ENCODE assay signal across 19 cellular contexts in the genomic region with DNA sequence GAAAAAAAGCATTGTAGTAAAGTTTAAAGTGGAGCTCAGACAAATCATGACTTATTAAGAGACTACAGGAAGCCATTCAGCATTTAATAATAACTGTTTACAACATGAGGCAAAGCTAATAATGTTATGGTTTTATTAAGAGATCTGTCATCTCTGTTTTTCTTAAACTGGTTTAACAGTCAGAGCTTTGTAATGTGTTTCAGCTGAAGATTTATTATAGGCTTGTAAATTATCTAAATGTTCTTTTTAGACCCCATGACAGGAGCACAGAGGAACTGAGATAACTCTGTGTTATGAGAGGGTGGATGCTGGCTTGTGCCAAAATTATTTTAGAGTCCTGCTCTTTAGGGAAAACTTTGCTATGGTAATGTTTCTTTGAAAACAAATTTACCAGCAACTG. TPM values are rescaled to one million over a fixed set of nuclear protein-coding genes. Genes with fewer than 3 reads are reported as not detected.
A peak's percentile ranks its signal among the peaks of the same experiment; 100 is the strongest.
DNase-seq lines count a peak whose midpoint lies in the region; ATAC-seq, FAIRE-seq and TF ChIP-seq lines count a peak whose summit lies in the region.
"Had no signal": no experiment of that assay in that cellular context is flagged by ENCODE, and none has a peak within 500 bp of the region (broad histone marks: within the 10 kb centered on the region; RNA-seq: fewer than 3 reads in every experiment).

No MANE protein-coding gene starts in this region.

- CTCF ChIA-PET in HEK293T (lab: Yijun Ruan, JAX) (interaction anchor here (0.6 kb wide), 1 partner anchor 31 kb away, joined by 4 read pairs; no protein-coding TSS in a partner anchor), K562 (lab: Yijun Ruan, JAX; ENCODE audit: low intra/inter-chr PET ratio) (no interaction called here)

- TF ChIP-seq CTCF in K562 (IDR thresholded peaks at IDR 0.05 in 2 of 3, conservative IDR thresholded peaks at IDR 0.05 in 1 of 3; ENCODE audit: insufficient read depth in 2 of 3, low read depth in 1 of 3, low read length in 3 of 3) (no peak), psoas muscle (IDR thresholded peaks at IDR 0.05) (no peak)

- no peaks in the 10 kb centered on the region for H4K20me1 ChIP-seq in K562 (replicated peaks; ENCODE audit: control insufficient read depth, insufficient read depth, low read length)

- BruUV-seq in K562 (replicated peaks; lab: Mats Ljungman, UMichigan), result no TSS peak

- H3K27me3 ChIP-seq in K562 (ENCODE audit: control insufficient read depth in 2 of 2, insufficient read depth in 2 of 2, low read length in 2 of 2), result no peaks in the 10 kb centered on the region
- H3K27me3 ChIP-seq in psoas muscle (ENCODE audit: insufficient read depth in 3 of 3, low read length in 2 of 3), result no peaks in the 10 kb centered on the region

- H3K9me3 ChIP-seq in K562 (replicated peaks; ENCODE audit: control insufficient read depth, insufficient read depth, low read depth, low read length) (no peaks in the 10 kb centered on the region), psoas muscle (no peaks in the 10 kb centered on the region)
- H3K9me3 ChIP-seq: A549 had no signal

- H3K27ac ChIP-seq in K562 (ENCODE audit: extremely low read depth, low read depth, low read length) (no peak overlapping the region), psoas muscle (peak overlapping the region; percentile 62)
- H3K27ac ChIP-seq: A549 had no signal

- no peak overlapping the region for H3K4me3 ChIP-seq in K562
- H3K4me3 ChIP-seq in psoas muscle, result no peak overlapping the region
- H3K4me3 ChIP-seq: A549 had no signal

- intact Hi-C loops in K562 (cut with micrococcal nuclease) (no loop called here), left cardiac atrium (cut with DNase I) (loop anchor here in 1 of 2 donors (10.0 kb wide), 1 partner anchor 71 kb away; no protein-coding TSS in a partner anchor), psoas muscle (cut with DNase I) (loop anchor here in 1 of 2 donors (5.0 kb wide), 2 partner anchors 36 to 44 kb away; a partner anchor contains a TSS)

- in situ Hi-C loops in K562 (cut with MboI), result no loop called here

- no peak overlapping the region for H2AFZ ChIP-seq in K562 (ENCODE audit: low read depth, low read length)

- no peak overlapping the region for H3K4me2 ChIP-seq in K562 (ENCODE audit: insufficient read depth, low read length)
- H3K4me2 ChIP-seq: A549 had no signal

- H3K36me3 ChIP-seq in K562 (ENCODE audit: control insufficient read depth, insufficient read depth, low read length) (peaks cover 4% of the 10 kb centered on the region; the same call in 1 of the 3 replicates), psoas muscle (ENCODE audit: insufficient read depth in 1 of 2, low read depth in 1 of 2) (no peaks in the 10 kb centered on the region)

- TF ChIP-seq POLR2A in K562 (conservative IDR thresholded peaks at IDR 0.05) (no peak), GM12892 (IDR thresholded peaks at IDR 0.05; ENCODE audit: low read depth, low read length) (no peak)

- POLR2A ChIA-PET in HEK293T (lab: Yijun Ruan, JAX) (interaction anchor here (1.1 kb wide), 1 partner anchor 123 kb away, joined by 4 read pairs; a partner anchor contains a TSS), K562 (lab: Yijun Ruan, JAX) (no interaction called here)

- ATAC-seq in K562 (no peak), left cardiac atrium (peak; percentile 63 to 79), psoas muscle (peak in 3 of 4 donors; percentile 31 to 77 (median 71)), HG03135 (IDR thresholded peaks at IDR 0.05; ENCODE audit: unreplicated experiment) (no peak)
- ATAC-seq: A549 had no signal

- no peak overlapping the region for H3K9ac ChIP-seq in K562 (ENCODE audit: insufficient read depth in 1 of 2, low read depth in 2 of 2, low read length in 2 of 2)

- no peak for TF ChIP-seq RAD21 in K562 (CRISPR knock-in tag; conservative IDR thresholded peaks at IDR 0.05 in 1 of 2, IDR thresholded peaks at IDR 0.05 in 1 of 2)

- H3K4me1 ChIP-seq in K562 (replicated peaks in 1 of 2; ENCODE audit: control insufficient read depth in 2 of 2, insufficient read depth in 2 of 2, low read length in 2 of 2) (peaks cover 0 to 2% of the 10 kb centered on the region in 2 experiments; a peak in 1 of 5 replicates), psoas muscle (peaks cover 41% of the 10 kb centered on the region)

- TF ChIP-seq EP300 in K562 (IDR thresholded peaks at IDR 0.05; ENCODE audit: low read length), result no peak

- no peak for DNase-seq in HEK293T (ENCODE audit: extremely low spot score)
- DNase-seq in K562 (ENCODE audit: extremely low read depth in 1 of 4, low spot score in 3 of 4), result no peak
- no peak for DNase-seq in left cardiac atrium
- no peak for DNase-seq in psoas muscle
- DNase-seq in GM12892 (ENCODE audit: insufficient read length), result no peak
- DNase-seq in GF-D8 (lab: John Stamatoyannopoulos, UW), result no peak
- DNase-seq in midbrain (lab: John Stamatoyannopoulos, UW), result no peak
- DNase-seq: DMS 273 treated with DMSO at 0.1 percent for 48 hours; H7; NCI-H1105 treated with DMSO at 0.1 percent for 48 hours; NCI-H187; NCI-H2171; NCI-H446; NCI-H69; NK-92 treated with Interleukin-12 subunit alpha and Interleukin-12 subunit beta, amount 100 ng/mL, for 24 hours had no signal

- FAIRE-seq in K562 (lab: Jason Lieb, UNC) (no peak), GM12892 (lab: Jason Lieb, UNC) (no peak)
- FAIRE-seq: A549, GM19239, HTR-8/SVneo had no signal

- H3K79me2 ChIP-seq in K562 (ENCODE audit: control insufficient read depth, insufficient read depth, low read length), result no peaks in the 10 kb centered on the region

- H3K9me1 ChIP-seq in K562 (ENCODE audit: control insufficient read depth, insufficient read depth, low read length), result no peaks in the 10 kb centered on the region

TF ChIP-seq in HEK293T, 16 proteins besides CTCF, POLR2A, EP300 and RAD21:
- TF ChIP-seq, protein P1, sequence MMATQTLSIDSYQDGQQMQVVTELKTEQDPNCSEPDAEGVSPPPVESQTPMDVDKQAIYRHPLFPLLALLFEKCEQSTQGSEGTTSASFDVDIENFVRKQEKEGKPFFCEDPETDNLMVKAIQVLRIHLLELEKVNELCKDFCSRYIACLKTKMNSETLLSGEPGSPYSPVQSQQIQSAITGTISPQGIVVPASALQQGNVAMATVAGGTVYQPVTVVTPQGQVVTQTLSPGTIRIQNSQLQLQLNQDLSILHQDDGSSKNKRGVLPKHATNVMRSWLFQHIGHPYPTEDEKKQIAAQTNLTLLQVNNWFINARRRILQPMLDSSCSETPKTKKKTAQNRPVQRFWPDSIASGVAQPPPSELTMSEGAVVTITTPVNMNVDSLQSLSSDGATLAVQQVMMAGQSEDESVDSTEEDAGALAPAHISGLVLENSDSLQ (IDR thresholded peaks at IDR 0.05), result peak; percentile 80
- no peak for TF ChIP-seq ARNT (IDR thresholded peaks at IDR 0.05)

TF ChIP-seq in K562, 482 proteins besides CTCF, POLR2A, EP300 and RAD21 (continues in another document):
- TF ChIP-seq RHOXF2B (CRISPR knock-in tag; conservative IDR thresholded peaks at IDR 0.05), result no peak
- no peak for TF ChIP-seq FOXJ2 (tag; IDR thresholded peaks at IDR 0.05)
- no peak for TF ChIP-seq MBD2 (IDR thresholded peaks at IDR 0.05; ENCODE audit: borderline replicate concordance, low read depth)
- TF ChIP-seq ZNF77 (CRISPR knock-in tag; IDR thresholded peaks at IDR 0.05), result no peak
- TF ChIP-seq ZNF324 (CRISPR knock-in tag; IDR thresholded peaks at IDR 0.05), result no peak
- TF ChIP-seq MEIS2 (IDR thresholded peaks at IDR 0.05; ENCODE audit: partially characterized antibody), result peak; percentile 69
- TF ChIP-seq, protein P2, sequence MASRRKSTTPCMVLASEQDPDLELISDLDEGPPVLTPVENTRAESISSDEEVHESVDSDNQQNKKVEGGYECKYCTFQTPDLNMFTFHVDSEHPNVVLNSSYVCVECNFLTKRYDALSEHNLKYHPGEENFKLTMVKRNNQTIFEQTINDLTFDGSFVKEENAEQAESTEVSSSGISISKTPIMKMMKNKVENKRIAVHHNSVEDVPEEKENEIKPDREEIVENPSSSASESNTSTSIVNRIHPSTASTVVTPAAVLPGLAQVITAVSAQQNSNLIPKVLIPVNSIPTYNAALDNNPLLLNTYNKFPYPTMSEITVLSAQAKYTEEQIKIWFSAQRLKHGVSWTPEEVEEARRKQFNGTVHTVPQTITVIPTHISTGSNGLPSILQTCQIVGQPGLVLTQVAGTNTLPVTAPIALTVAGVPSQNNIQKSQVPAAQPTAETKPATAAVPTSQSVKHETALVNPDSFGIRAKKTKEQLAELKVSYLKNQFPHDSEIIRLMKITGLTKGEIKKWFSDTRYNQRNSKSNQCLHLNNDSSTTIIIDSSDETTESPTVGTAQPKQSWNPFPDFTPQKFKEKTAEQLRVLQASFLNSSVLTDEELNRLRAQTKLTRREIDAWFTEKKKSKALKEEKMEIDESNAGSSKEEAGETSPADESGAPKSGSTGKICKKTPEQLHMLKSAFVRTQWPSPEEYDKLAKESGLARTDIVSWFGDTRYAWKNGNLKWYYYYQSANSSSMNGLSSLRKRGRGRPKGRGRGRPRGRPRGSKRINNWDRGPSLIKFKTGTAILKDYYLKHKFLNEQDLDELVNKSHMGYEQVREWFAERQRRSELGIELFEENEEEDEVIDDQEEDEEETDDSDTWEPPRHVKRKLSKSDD (conservative IDR thresholded peaks at IDR 0.05; ENCODE audit: low read length), result no peak

RNA-seq across cellular contexts. Expression of a gene that starts 38.0 kb away (rescaled TPM):
- 15.6 and 29.6 TPM in 2 replicates for total RNA-seq in K562 (2011; cell fraction: chromatin; rRNA removed; ENCODE audit: low replicate concordance)
- total RNA-seq in K562 (2011; cell fraction: nucleolus; rRNA removed), result 9.2 and 13.3 TPM in 2 replicates
- total RNA-seq in K562 (2011; cell fraction: nucleoplasm; rRNA removed), result 22.8 and 34.2 TPM in 2 replicates
- 21.6 and 26.1 TPM in 2 replicates for total RNA-seq in K562 (2014; rRNA removed)
- 34.9 and 38.5 TPM in 2 replicates for total RNA-seq in K562 (2014; rRNA removed; fragmentation: Illumina TruSeq; extraction: Trizol)
- 33.5 and 34.5 TPM in 2 replicates for total RNA-seq in K562 (2015; rRNA removed; fragmentation: Illumina TruSeq; extraction: Trizol)
- total RNA-seq in K562 (2021), result 23.7 and 26.7 TPM in 2 replicates
- polyA plus RNA-seq in K562 (2011; rRNA removed), result 40.4 and 49.7 TPM in 2 replicates
- 16.5 and 29.2 TPM in 2 replicates for polyA plus RNA-seq in K562 (2011; cell fraction: cytosol; rRNA removed)
- 51.5 and 52.0 TPM in 2 replicates for polyA plus RNA-seq in K562 (2011; cell fraction: nucleus; rRNA removed)
- 25.2 and 33.2 TPM in 2 replicates for polyA plus RNA-seq in K562 (2012)
- polyA plus RNA-seq in K562 (2014; fragmentation: Illumina TruSeq; extraction: Trizol), result 32.9 and 33.8 TPM in 2 replicates
- polyA plus RNA-seq in K562 (2014; fragmentation: Nextera tagmentation; extraction: Ambion mirVana), result 10 to 100 TPM; 52.7 to 65.0 TPM
- polyA plus RNA-seq in K562 (2014; rRNA removed), result 41.2 and 57.4 TPM in 2 replicates
- 16.2 and 16.4 TPM in 2 replicates for polyA minus RNA-seq in K562 (2011; rRNA and poly(A)+ RNA removed)
- polyA minus RNA-seq in K562 (2011; cell fraction: cytosol; rRNA and poly(A)+ RNA removed), result 8.4 and 8.6 TPM in 2 replicates
- polyA minus RNA-seq in K562 (2011; cell fraction: nucleus; rRNA and poly(A)+ RNA removed), result 14.5 and 20.5 TPM in 2 replicates
- 10 to 100 TPM; 12.3 to 17.7 TPM for total RNA-seq in left cardiac atrium
- 10 to 100 TPM in 3 of 4 donors, 1 to 10 TPM in 1; 8.3 to 13.9 (median 12.5) TPM for total RNA-seq in psoas muscle
- polyA plus RNA-seq in psoas muscle, result 10 to 100 TPM in 1 of 3 donors, 1 to 10 TPM in 2; 8.5 to 17.6 (median 9.2) TPM
- polyA plus RNA-seq in GM12892 (2012; ENCODE audit: missing spikeins), result 18.6 TPM

Comparison
In these comparisons a context has a peak if more than half of its experiments do, and no peak if none do; other contexts are left out.
1. ATAC-seq: peak in left cardiac atrium (2 of 2) and psoas muscle (3 of 4); none in K562 (single experiment) and HG03135 (single experiment).